24 cellular contexts compared by ENCODE assay signal in the genomic region with DNA sequence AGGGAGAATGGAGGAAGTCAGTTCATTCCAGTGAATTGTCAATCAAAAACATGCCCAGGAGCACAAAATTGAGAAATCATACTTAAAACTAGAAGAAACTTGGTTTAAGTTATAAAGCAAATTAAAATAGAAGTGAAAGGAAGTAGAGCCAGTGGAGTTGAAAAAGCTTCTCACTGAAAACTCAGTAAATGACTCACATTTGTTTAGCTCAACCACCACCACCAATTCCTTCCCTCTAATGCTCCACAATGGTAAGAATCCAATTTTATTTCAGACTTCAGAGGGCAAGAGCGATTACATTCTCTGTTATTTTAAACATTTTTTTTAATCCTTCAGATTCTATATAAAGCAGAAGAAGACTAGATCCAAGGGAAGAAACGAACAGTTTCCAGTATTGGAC.
A peak's percentile ranks its signal among the peaks of the same experiment; 100 is the strongest.
DNase-seq lines count a peak whose midpoint lies in the region; ATAC-seq and FAIRE-seq lines count a peak whose summit lies in the region.
"Had no signal": no experiment of that assay in that cellular context is flagged by ENCODE, and none has a peak within 500 bp of the region (broad histone marks: within the 10 kb centered on the region; RNA-seq: fewer than 3 reads in every experiment).

No MANE protein-coding gene starts in this region.

- no peak for FAIRE-seq in GM19239 (lab: Jason Lieb, UNC)
- FAIRE-seq: GM12878, kidney had no signal

- no peak for ATAC-seq in HG03196 (IDR thresholded peaks at IDR 0.05; ENCODE audit: unreplicated experiment)
- ATAC-seq: body of pancreas, gastrocnemius medialis, GM12878, Panc1, right cardiac atrium had no signal

- DNase-seq in AG08396 (ENCODE audit: low spot score) (peak; percentile 9), MV-4-11 (lab: John Stamatoyannopoulos, UW) (peak; percentile 32), caudate nucleus (lab: John Stamatoyannopoulos, UW) (no peak), inferior parietal cortex (ENCODE audit: extremely low spot score) (peak; percentile 15), NCI-H1436 treated with DMSO at 0.1 percent for 48 hours (lab: John Stamatoyannopoulos, UW) (no peak), SW 1271 (lab: John Stamatoyannopoulos, UW) (no peak), GM19239 (ENCODE audit: insufficient read length, low spot score) (no peak)
- DNase-seq: ACHN; activated CD4-positive, alpha-beta memory T cell treated with anti-CD3 and anti-CD28 coated beads for 36 hours; activated CD4-positive, CD25-positive, alpha-beta regulatory T cell; activated T-cell treated with anti-CD3 and anti-CD28 coated beads, Interleukin-2, amount 50 U/mL, for 24 hours; body of pancreas; gastrocnemius medialis; GOT3; kidney; MM.1S; NCI-H187 treated with DMSO at 0.1 percent for 48 hours; NCI-H2227 treated with DMSO at 0.1 percent for 48 hours; right cardiac atrium had no signal

- H3K27ac ChIP-seq in caudate nucleus (ENCODE audit: low read depth, low read length): peak overlapping the region; percentile 74
- H3K27ac ChIP-seq: body of pancreas, gastrocnemius medialis, SJSA1, suprapubic skin had no signal

Comparison
In these comparisons a context has a peak if more than half of its experiments do, and no peak if none do; other contexts are left out.
1. DNase-seq: peak in AG08396 (single experiment), MV-4-11 (single experiment) and inferior parietal cortex (single experiment); none in caudate nucleus (0 of 61), NCI-H1436 treated with DMSO at 0.1 percent for 48 hours (single experiment), SW 1271 (0 of 2) and GM19239 (single experiment).